Comparison of ENCODE assay signal across 8 cellular contexts in genomic region chrX:103831803-103832544, GRCh38. TPM values are rescaled to one million over a fixed set of nuclear protein-coding genes. Genes with fewer than 3 reads are reported as not detected.
DNase-seq lines count a peak whose midpoint lies in the region; ATAC-seq and TF ChIP-seq lines count a peak whose summit lies in the region.

TSS of gene RAB9B (minus strand) at chrX:103832257. CDS start at chrX:103825784, 6,473 bp downstream.

- intact Hi-C loops in CD4-positive, alpha-beta memory T cell (cut with micrococcal nuclease) = no loop called here
- intact Hi-C loops in left cardiac atrium (cut with DNase I) = no loop called here

- no peaks in the 10 kb centered on the region for H3K27me3 ChIP-seq in CD4-positive, alpha-beta memory T cell (ENCODE audit: insufficient read depth, low read length)

- CTCF ChIA-PET in CD4-positive, alpha-beta memory T cell (lab: Charles Lee; ENCODE audit: partially characterized antibody) = interaction anchor here (2.3 to 2.6 kb wide), 2 partner anchors 8 to 13 kb away, joined by 5 to 15 read pairs; no protein-coding TSS in a partner anchor
- CTCF ChIA-PET in RWPE1 (lab: Yijun Ruan, JAX) = interaction anchor here (0.7 to 1.3 kb wide), 2 partner anchors 13 to 15 kb away, joined by 3 to 4 read pairs; no protein-coding TSS in a partner anchor

- POLR2A ChIA-PET in CD4-positive, alpha-beta memory T cell (lab: Charles Lee; ENCODE audit: partially characterized antibody) = no interaction called here
- POLR2A ChIA-PET in RWPE1 (lab: Yijun Ruan, JAX; ENCODE audit: low non-redundant PET) = no interaction called here

- TF ChIP-seq CTCF in RWPE1 (conservative IDR thresholded peaks at IDR 0.05; ENCODE audit: low read depth) = no peak

- H3K4me3 Mint-ChIP-seq in CD4-positive, alpha-beta memory T cell = peak within 1 kb of the TSS; percentile 83 to 95 (median 88)
- H3K4me3 Mint-ChIP-seq in activated naive CD8-positive, alpha-beta T cell treated with anti-CD3 and anti-CD28 coated beads, Interleukin-2, amount 50 U/mL, for 24 hours = peak within 1 kb of the TSS; percentile 81

- no peak within 1 kb of the TSS for H3K27ac ChIP-seq in CD4-positive, alpha-beta memory T cell (ENCODE audit: low read depth, low read length)
- H3K27ac ChIP-seq in RWPE1 = no peak within 1 kb of the TSS

- peaks cover 0 to 5% (median 2%) of the 10 kb centered on the region in 4 donors for H3K4me1 Mint-ChIP-seq in CD4-positive, alpha-beta memory T cell
- H3K4me1 Mint-ChIP-seq in activated naive CD8-positive, alpha-beta T cell treated with anti-CD3 and anti-CD28 coated beads, Interleukin-2, amount 50 U/mL, for 24 hours = peaks cover 5% of the 10 kb centered on the region

- H3K4me1 ChIP-seq in CD4-positive, alpha-beta memory T cell (ENCODE audit: insufficient read depth, low read length) = peaks cover 5% of the 10 kb centered on the region

- H3K27ac Mint-ChIP-seq in CD4-positive, alpha-beta memory T cell = peak within 1 kb of the TSS in 3 of 7 donors; percentile 63 to 86 (median 84)
- H3K27ac Mint-ChIP-seq in activated naive CD8-positive, alpha-beta T cell treated with anti-CD3 and anti-CD28 coated beads, Interleukin-2, amount 50 U/mL, for 24 hours = peak within 1 kb of the TSS; percentile 64

- H3K9me3 ChIP-seq in CD4-positive, alpha-beta memory T cell (ENCODE audit: control insufficient read depth in 1 of 2, low read length in 2 of 2) = no peaks in the 10 kb centered on the region

- H3K4me3 ChIP-seq in CD4-positive, alpha-beta memory T cell (ENCODE audit: low read length in 2 of 2) = peak within 1 kb of the TSS; percentile 29 to 47

- peaks cover 0 to 3% (median 0%) of the 10 kb centered on the region in 8 donors for H3K9me3 Mint-ChIP-seq in CD4-positive, alpha-beta memory T cell
- H3K9me3 Mint-ChIP-seq in activated naive CD8-positive, alpha-beta T cell treated with anti-CD3 and anti-CD28 coated beads, Interleukin-2, amount 50 U/mL, for 24 hours = no peaks in the 10 kb centered on the region

- ATAC-seq in GM19455 (IDR thresholded peaks at IDR 0.05; ENCODE audit: unreplicated experiment) (peak; percentile 92), HG03575 (IDR thresholded peaks at IDR 0.05; ENCODE audit: extremely low read depth, insufficient number of reproducible peaks, low FRiP score, unreplicated experiment) (peak; percentile 17), left cardiac atrium (peak; percentile 92 to 95)
- ATAC-seq in activated naive CD8-positive, alpha-beta T cell treated with anti-CD3 and anti-CD28 coated beads, Interleukin-2, amount 50 U/mL, for 24 hours = peak; percentile 93

- H3K36me3 ChIP-seq in CD4-positive, alpha-beta memory T cell (ENCODE audit: insufficient read depth, low read length) = no peaks in the 10 kb centered on the region

- peaks cover 3 to 6% of the 10 kb centered on the region in 2 donors for H3K27me3 Mint-ChIP-seq in CD4-positive, alpha-beta memory T cell
- H3K27me3 Mint-ChIP-seq in activated naive CD8-positive, alpha-beta T cell treated with anti-CD3 and anti-CD28 coated beads, Interleukin-2, amount 50 U/mL, for 24 hours = peaks cover 9% of the 10 kb centered on the region

- no peaks in the 10 kb centered on the region for H3K36me3 Mint-ChIP-seq in CD4-positive, alpha-beta memory T cell
- no peaks in the 10 kb centered on the region for H3K36me3 Mint-ChIP-seq in activated naive CD8-positive, alpha-beta T cell treated with anti-CD3 and anti-CD28 coated beads, Interleukin-2, amount 50 U/mL, for 24 hours (ENCODE audit: low read depth)

- peak in 3 of 5 donors; percentile 47 to 57 (median 48) for DNase-seq in CD4-positive, alpha-beta memory T cell
- DNase-seq in RWPE1 (ENCODE audit: low spot score) = peak; percentile 1
- peak; percentile 69 for DNase-seq in activated naive CD8-positive, alpha-beta T cell treated with anti-CD3 and anti-CD28 coated beads, Interleukin-2, amount 50 U/mL, for 24 hours
- peak; percentile 76 for DNase-seq in left cardiac atrium
- peak; percentile 10 for DNase-seq in pons (ENCODE audit: low spot score)
- DNase-seq in LoVo (ENCODE audit: low spot score) = no peak

RNA-seq across cellular contexts. Expression of gene RAB9B, which starts in this region (rescaled TPM):
- total RNA-seq in CD4-positive, alpha-beta memory T cell = under 1 TPM; 0.25 to 0.26 TPM
- under 1 TPM; 0.15 to 0.21 TPM for polyA plus RNA-seq in CD4-positive, alpha-beta memory T cell
- 10 to 100 TPM; 14.6 to 21.4 TPM for total RNA-seq in left cardiac atrium

Comparison
In these comparisons a context has a peak if more than half of its experiments do, and no peak if none do; other contexts are left out.
1. RNA of gene RAB9B (total RNA-seq): 14.6 to 21.4 TPM in left cardiac atrium; 0.25 to 0.26 TPM in CD4-positive, alpha-beta memory T cell; every median in the first group is over 10 times any median in the second.
2. Peak in DNase-seq and H3K4me3 ChIP-seq in CD4-positive, alpha-beta memory T cell; RNA of the gene not detected or under 1 TPM.
3. ATAC-seq: peak in every context shown above with its lines; median percentile 94 in left cardiac atrium; 93 in activated naive CD8-positive, alpha-beta T cell treated with anti-CD3 and anti-CD28 coated beads, Interleukin-2, amount 50 U/mL, for 24 hours; 92 in GM19455; 17 in HG03575.